9 cellular contexts compared by ENCODE assay signal in the genomic region with DNA sequence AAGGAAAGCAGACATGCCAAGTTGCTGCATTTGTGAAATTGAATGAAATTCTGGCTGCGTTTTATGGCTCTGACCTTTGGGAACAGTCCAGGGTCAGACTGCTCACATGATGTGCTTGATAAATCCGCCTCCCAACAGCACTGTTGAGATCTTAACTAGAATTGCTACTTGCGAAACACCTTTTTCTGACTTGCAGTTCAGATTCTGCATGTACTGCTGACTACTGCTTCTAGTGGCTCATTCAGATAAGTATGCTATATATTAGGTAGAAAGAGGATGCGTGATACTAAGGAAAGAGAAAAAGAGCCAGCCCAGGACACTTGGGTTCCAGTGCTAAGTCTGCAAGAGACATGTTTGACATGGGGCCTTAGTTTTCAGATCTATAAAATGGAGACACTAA.
DNase-seq lines count a peak whose midpoint lies in the region; ATAC-seq and TF ChIP-seq lines count a peak whose summit lies in the region.
"Had no signal": no experiment of that assay in that cellular context is flagged by ENCODE, and none has a peak within 500 bp of the region (broad histone marks: within the 10 kb centered on the region; RNA-seq: fewer than 3 reads in every experiment).

No MANE protein-coding gene starts in this region.

- peak overlapping the region; percentile 52 for H3K27ac Mint-ChIP-seq in activated CD4-positive, alpha-beta memory T cell treated with anti-CD3 and anti-CD28 coated beads for 36 hours
- no peak overlapping the region for H3K27ac Mint-ChIP-seq in activated CD4-positive, alpha-beta memory T cell treated with anti-CD3 and anti-CD28 coated beads, Interleukin-2, amount 10 ng/mL, durations not matched to agents 7 days and 5 days
- H3K27ac Mint-ChIP-seq: activated B cell treated with CpG ODN at 0.5 μM for 24 hours had no signal

- H3K4me3 ChIP-seq in astrocyte of the spinal cord (ENCODE audit: low read depth, low read length) (no peak overlapping the region), testis (no peak overlapping the region)

- TF ChIP-seq CTCF in astrocyte of the spinal cord (IDR thresholded peaks at IDR 0.05; ENCODE audit: low read depth, low read length) (peak; percentile 5), testis (IDR thresholded peaks at IDR 0.05) (no peak), GM10248 (IDR thresholded peaks at IDR 0.05; ENCODE audit: control extremely low read depth, extremely low read depth, low read depth, missing control alignments) (no peak)

- in situ Hi-C loops in astrocyte of the spinal cord (cut with HindIII; ENCODE audit: low sequenced_read_pairs), result loop anchor here (25.0 kb wide), 1 partner anchor 546 kb away; the partner anchor contains the start of gene BCL6

- WGBS in testis, 2 donors, result 48 to 52% methylated on average over 4 of the region's 4 CpGs

- peaks cover 6% of the 10 kb centered on the region for H3K36me3 Mint-ChIP-seq in activated CD4-positive, alpha-beta memory T cell treated with anti-CD3 and anti-CD28 coated beads for 36 hours
- H3K36me3 Mint-ChIP-seq in activated CD4-positive, alpha-beta memory T cell treated with anti-CD3 and anti-CD28 coated beads, Interleukin-2, amount 10 ng/mL, durations not matched to agents 7 days and 5 days (ENCODE audit: low read depth), result no peaks in the 10 kb centered on the region

- POLR2A ChIA-PET in activated CD4-positive, alpha-beta memory T cell treated with anti-CD3 and anti-CD28 coated beads for 36 hours (lab: Charles Lee), result interaction anchor here (1.4 to 3.4 kb wide), 6 partner anchors 11 to 543 kb away, joined by 4 to 32 read pairs (median 16); partner anchors contain the start of gene BCL6
- POLR2A ChIA-PET in activated CD4-positive, alpha-beta memory T cell treated with anti-CD3 and anti-CD28 coated beads, Interleukin-2, amount 10 ng/mL, durations not matched to agents 7 days and 5 days (lab: Charles Lee), result interaction anchor here (1.3 kb wide), 1 partner anchor 18 kb away, joined by 3 read pairs; no protein-coding TSS in a partner anchor
- POLR2A ChIA-PET in GM10248 (lab: Yijun Ruan, JAX), result no interaction called here

- no peaks in the 10 kb centered on the region for H3K36me3 ChIP-seq in testis (ENCODE audit: low read depth, missing control alignments)

- CTCF ChIA-PET in activated CD4-positive, alpha-beta memory T cell treated with anti-CD3 and anti-CD28 coated beads for 36 hours (lab: Charles Lee), result interaction anchor here (0.6 to 4.7 kb wide), 7 partner anchors 9 to 670 kb away, joined by 3 to 57 read pairs (median 5); no protein-coding TSS in a partner anchor
- CTCF ChIA-PET in activated CD4-positive, alpha-beta memory T cell treated with anti-CD3 and anti-CD28 coated beads, Interleukin-2, amount 10 ng/mL, durations not matched to agents 7 days and 5 days (lab: Charles Lee), result interaction anchor here (1.2 kb wide), 1 partner anchor 544 kb away, joined by 5 read pairs; no protein-coding TSS in a partner anchor
- CTCF ChIA-PET in GM10248 (lab: Yijun Ruan, JAX), result interaction anchor here (1.1 to 1.6 kb wide), 3 partner anchors 15 to 19 kb away, joined by 3 to 4 read pairs (median 3); no protein-coding TSS in a partner anchor

- no peaks in the 10 kb centered on the region for H3K9me3 Mint-ChIP-seq in activated CD4-positive, alpha-beta memory T cell treated with anti-CD3 and anti-CD28 coated beads for 36 hours
- H3K9me3 Mint-ChIP-seq in activated CD4-positive, alpha-beta memory T cell treated with anti-CD3 and anti-CD28 coated beads, Interleukin-2, amount 10 ng/mL, durations not matched to agents 7 days and 5 days, result no peaks in the 10 kb centered on the region
- H3K9me3 Mint-ChIP-seq: activated B cell treated with CpG ODN at 0.5 μM for 24 hours had no signal

- H3K4me3 Mint-ChIP-seq in activated CD4-positive, alpha-beta memory T cell treated with anti-CD3 and anti-CD28 coated beads for 36 hours, result no peak overlapping the region
- H3K4me3 Mint-ChIP-seq in activated CD4-positive, alpha-beta memory T cell treated with anti-CD3 and anti-CD28 coated beads, Interleukin-2, amount 10 ng/mL, durations not matched to agents 7 days and 5 days, result no peak overlapping the region
- H3K4me3 Mint-ChIP-seq: activated B cell treated with CpG ODN at 0.5 μM for 24 hours had no signal

- ATAC-seq in left colon (peak; percentile 76), HG02973 (IDR thresholded peaks at IDR 0.05; ENCODE audit: unreplicated experiment) (no peak)

- TF ChIP-seq POLR2A in testis (IDR thresholded peaks at IDR 0.05), result no peak

- H3K27me3 ChIP-seq in testis, result no peaks in the 10 kb centered on the region

- intact Hi-C loops in activated CD4-positive, alpha-beta memory T cell treated with anti-CD3 and anti-CD28 coated beads for 36 hours (cut with micrococcal nuclease), result loop anchor here (5.0 to 10.0 kb wide), 2 partner anchors 126 to 219 kb away; no protein-coding TSS in a partner anchor
- intact Hi-C loops in left colon (cut with DNase I, micrococcal nuclease), result no loop called here
- intact Hi-C loops in testis (cut with DNase I; ENCODE audit: low total_unique reads), result no loop called here

- peaks cover 17% of the 10 kb centered on the region for H3K4me1 ChIP-seq in testis

- no peak overlapping the region for H3K27ac ChIP-seq in testis

- H3K4me1 Mint-ChIP-seq in activated CD4-positive, alpha-beta memory T cell treated with anti-CD3 and anti-CD28 coated beads for 36 hours (ENCODE audit: low read depth), result peaks cover 54% of the 10 kb centered on the region
- H3K4me1 Mint-ChIP-seq in activated CD4-positive, alpha-beta memory T cell treated with anti-CD3 and anti-CD28 coated beads, Interleukin-2, amount 10 ng/mL, durations not matched to agents 7 days and 5 days, result peaks cover 30% of the 10 kb centered on the region

- no peaks in the 10 kb centered on the region for H3K9me3 ChIP-seq in testis

- H3K27me3 Mint-ChIP-seq in activated CD4-positive, alpha-beta memory T cell treated with anti-CD3 and anti-CD28 coated beads for 36 hours, result no peaks in the 10 kb centered on the region
- H3K27me3 Mint-ChIP-seq in activated CD4-positive, alpha-beta memory T cell treated with anti-CD3 and anti-CD28 coated beads, Interleukin-2, amount 10 ng/mL, durations not matched to agents 7 days and 5 days, result no peaks in the 10 kb centered on the region
- H3K27me3 Mint-ChIP-seq: activated B cell treated with CpG ODN at 0.5 μM for 24 hours had no signal

- no peak for DNase-seq in activated CD4-positive, alpha-beta memory T cell treated with anti-CD3 and anti-CD28 coated beads for 36 hours
- no peak for DNase-seq in activated CD4-positive, alpha-beta memory T cell treated with anti-CD3 and anti-CD28 coated beads, Interleukin-2, amount 10 ng/mL, durations not matched to agents 7 days and 5 days
- DNase-seq in astrocyte of the spinal cord (ENCODE audit: low read depth, low spot score) (no peak), left colon (no peak), testis (peak; percentile 34), LoVo (ENCODE audit: low spot score) (no peak), GM10248 (ENCODE audit: extremely low spot score) (no peak)
- DNase-seq: activated B cell treated with CpG ODN at 0.5 μM for 24 hours had no signal
